9 cellular contexts compared by ENCODE assay signal in genomic region chr2:73982140-73982617, GRCh38. TPM values are rescaled to one million over a fixed set of nuclear protein-coding genes. Genes with fewer than 3 reads are reported as not detected.
DNase-seq lines count a peak whose midpoint lies in the region; ATAC-seq and TF ChIP-seq lines count a peak whose summit lies in the region.
"Had no signal": no experiment of that assay in that cellular context is flagged by ENCODE, and none has a peak within 500 bp of the region (broad histone marks: within the 10 kb centered on the region; RNA-seq: fewer than 3 reads in every experiment).

No MANE protein-coding gene starts in this region.

- H3K9me3 Mint-ChIP-seq in CD4-positive, alpha-beta memory T cell: no peaks in the 10 kb centered on the region
- H3K9me3 Mint-ChIP-seq in neural crest cell: no peaks in the 10 kb centered on the region
- no peaks in the 10 kb centered on the region for H3K9me3 Mint-ChIP-seq in osteocyte (ENCODE audit: unreplicated experiment)

- CTCF ChIA-PET in CD4-positive, alpha-beta memory T cell (lab: Charles Lee; ENCODE audit: partially characterized antibody): interaction anchor here (1.2 kb wide), 1 partner anchor 11 kb away, joined by 3 read pairs; no protein-coding TSS in a partner anchor

- peaks cover 0 to 7% of the 10 kb centered on the region in 2 donors for H3K36me3 Mint-ChIP-seq in CD4-positive, alpha-beta memory T cell
- H3K36me3 Mint-ChIP-seq in neural crest cell (ENCODE audit: low read depth) (peaks cover 7% of the 10 kb centered on the region), osteocyte (ENCODE audit: unreplicated experiment) (peaks cover 4% of the 10 kb centered on the region)

- H3K4me3 ChIP-seq in CD4-positive, alpha-beta memory T cell (ENCODE audit: low read length in 2 of 2): no peak overlapping the region
- H3K4me3 ChIP-seq in epithelial cell of esophagus (ENCODE audit: low read length): peak overlapping the region; percentile 49

- POLR2A ChIA-PET in CD4-positive, alpha-beta memory T cell (lab: Charles Lee; ENCODE audit: partially characterized antibody): interaction anchor here (0.9 to 1.4 kb wide), 3 partner anchors 12 to 55 kb away, joined by 3 read pairs; no protein-coding TSS in a partner anchor

- peaks cover 65% of the 10 kb centered on the region for H3K4me1 ChIP-seq in CD4-positive, alpha-beta memory T cell (ENCODE audit: insufficient read depth, low read length)

- no peaks in the 10 kb centered on the region for H3K27me3 Mint-ChIP-seq in CD4-positive, alpha-beta memory T cell
- peaks cover 62% of the 10 kb centered on the region for H3K27me3 Mint-ChIP-seq in neural crest cell (ENCODE audit: low read depth)
- peaks cover 6% of the 10 kb centered on the region for H3K27me3 Mint-ChIP-seq in osteocyte (ENCODE audit: unreplicated experiment)

- H3K27me3 ChIP-seq in CD4-positive, alpha-beta memory T cell (ENCODE audit: insufficient read depth, low read length): no peaks in the 10 kb centered on the region

- TF ChIP-seq CTCF in epithelial cell of esophagus (IDR thresholded peaks at IDR 0.05; ENCODE audit: insufficient read depth, low read depth, low read length, missing control alignments): no peak
- no peak for TF ChIP-seq CTCF in neural crest cell (conservative IDR thresholded peaks at IDR 0.05)
- no peak for TF ChIP-seq CTCF in osteocyte (IDR thresholded peaks at IDR 0.05)

- peaks cover 50 to 82% (median 64%) of the 10 kb centered on the region in 4 donors for H3K4me1 Mint-ChIP-seq in CD4-positive, alpha-beta memory T cell
- H3K4me1 Mint-ChIP-seq in neural crest cell (peaks cover 48% of the 10 kb centered on the region), osteocyte (ENCODE audit: unreplicated experiment) (peaks cover 42% of the 10 kb centered on the region)

- no peak for ATAC-seq in HG03469 (IDR thresholded peaks at IDR 0.05; ENCODE audit: unreplicated experiment)

- H3K9me3 ChIP-seq in CD4-positive, alpha-beta memory T cell (ENCODE audit: control insufficient read depth in 1 of 2, low read length in 2 of 2): no peaks in the 10 kb centered on the region

- H3K27ac ChIP-seq in CD4-positive, alpha-beta memory T cell (ENCODE audit: low read depth, low read length): no peak overlapping the region

- H3K36me3 ChIP-seq in CD4-positive, alpha-beta memory T cell (ENCODE audit: insufficient read depth, low read length): no peaks in the 10 kb centered on the region

- no peak for DNase-seq in CD4-positive, alpha-beta memory T cell
- DNase-seq in NCI-H1694 (lab: John Stamatoyannopoulos, UW): peak; percentile 32
- peak; percentile 92 for DNase-seq in epithelial cell of esophagus (ENCODE audit: low read depth)
- DNase-seq in neural crest cell (ENCODE audit: low read depth, low spot score): no peak
- DNase-seq in osteocyte (ENCODE audit: extremely low spot score, unreplicated experiment): no peak
- DNase-seq in hippocampal formation (lab: John Stamatoyannopoulos, UW): no peak
- no peak for DNase-seq in NCI-H2107 treated with DMSO at 0.1 percent for 48 hours (lab: John Stamatoyannopoulos, UW; ENCODE audit: unreplicated experiment)
- DNase-seq: NCI-H2029 had no signal

- intact Hi-C loops in CD4-positive, alpha-beta memory T cell (cut with micrococcal nuclease): loop anchor here (10.0 kb wide), 1 partner anchor 747 kb away; the partner anchor contains the start of genes CCT7 and PRADC1

- peak overlapping the region; percentile 14 to 81 (median 51) for H3K27ac Mint-ChIP-seq in CD4-positive, alpha-beta memory T cell
- no peak overlapping the region for H3K27ac Mint-ChIP-seq in neural crest cell (ENCODE audit: unreplicated experiment)
- H3K27ac Mint-ChIP-seq in osteocyte (ENCODE audit: unreplicated experiment): no peak overlapping the region

- H3K4me3 Mint-ChIP-seq in CD4-positive, alpha-beta memory T cell: peak overlapping the region in 5 of 8 donors; percentile 17 to 89 (median 37)
- H3K4me3 Mint-ChIP-seq in neural crest cell: peak overlapping the region; percentile 82
- no peak overlapping the region for H3K4me3 Mint-ChIP-seq in osteocyte (ENCODE audit: unreplicated experiment)

RNA-seq across cellular contexts. Expression of gene TET3, which starts 2.5 kb away (rescaled TPM):
- total RNA-seq in CD4-positive, alpha-beta memory T cell: 10 to 100 TPM; 18.2 to 19.4 TPM
- under 1 TPM; 0.03 to 0.57 TPM for polyA plus RNA-seq in CD4-positive, alpha-beta memory T cell
- 30.2 and 30.3 TPM in 2 replicates for total RNA-seq in neural crest cell
- 26.5 and 27.5 TPM in 2 replicates for total RNA-seq in osteocyte

RNA-seq across cellular contexts. Expression of gene DGUOK, which starts 55.5 kb away (rescaled TPM):
- total RNA-seq in CD4-positive, alpha-beta memory T cell: 10 to 100 TPM; 52.2 to 55.5 TPM
- 100 to 1,000 TPM; 185 to 199 TPM for polyA plus RNA-seq in CD4-positive, alpha-beta memory T cell
- total RNA-seq in neural crest cell (97.7 and 100 TPM in 2 replicates), osteocyte (63.9 and 64.8 TPM in 2 replicates)

Comparison
In these comparisons a context has a peak if more than half of its experiments do, and no peak if none do; other contexts are left out.
1. DNase-seq: peak in NCI-H1694 (single experiment) and epithelial cell of esophagus (single experiment); none in CD4-positive, alpha-beta memory T cell (0 of 5), neural crest cell (single experiment), osteocyte (single experiment), hippocampal formation (0 of 2) and NCI-H2107 treated with DMSO at 0.1 percent for 48 hours (single experiment).
2. H3K27ac Mint-ChIP-seq: peak in CD4-positive, alpha-beta memory T cell (7 of 7); none in neural crest cell (single experiment) and osteocyte (single experiment).